ENCODE assay signal across 17 cellular contexts in the genomic region with DNA sequence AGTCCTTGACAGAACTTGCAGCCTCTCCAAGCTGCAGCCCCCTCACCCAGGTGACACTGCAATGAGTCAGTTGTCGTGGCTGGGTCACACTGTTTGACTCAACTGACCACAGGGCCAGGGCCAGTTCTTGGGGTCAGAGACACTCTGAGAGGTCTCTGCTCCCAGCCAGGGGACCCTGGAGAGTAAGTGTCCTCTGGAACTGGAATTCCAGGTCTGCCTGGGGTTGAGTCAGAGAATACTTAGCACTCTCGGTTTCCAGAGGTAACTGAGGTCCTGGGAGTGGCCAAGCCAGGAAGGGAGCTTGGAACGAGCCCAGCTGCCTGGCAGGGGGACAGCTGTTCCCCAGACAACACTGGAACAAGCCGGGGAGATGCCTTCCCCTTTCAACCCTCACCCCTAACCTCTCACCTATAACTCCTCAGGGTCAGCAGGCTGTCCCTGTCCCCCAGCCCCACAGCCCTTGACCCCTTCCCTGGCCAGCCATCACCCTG. TPM values are rescaled to one million over a fixed set of nuclear protein-coding genes. Genes with fewer than 3 reads are reported as not detected.
DNase-seq lines count a peak whose midpoint lies in the region; ATAC-seq, FAIRE-seq and TF ChIP-seq lines count a peak whose summit lies in the region.
"Had no signal": no experiment of that assay in that cellular context is flagged by ENCODE, and none has a peak within 500 bp of the region (broad histone marks: within the 10 kb centered on the region; RNA-seq: fewer than 3 reads in every experiment).

No MANE protein-coding gene starts in this region.

- intact Hi-C loops in left cardiac atrium (cut with DNase I): no loop called here
- intact Hi-C loops in Right ventricle myocardium inferior (cut with DNase I): no loop called here

- peaks cover 4% of the 10 kb centered on the region for H3K4me1 Mint-ChIP-seq in WTC11
- no peaks in the 10 kb centered on the region for H3K4me1 Mint-ChIP-seq in activated CD8-positive, alpha-beta T cell treated with anti-CD3 and anti-CD28 coated beads, Interleukin-2, amount 10 ng/mL, durations not matched to agents 7 days and 5 days (ENCODE audit: low read depth)

- peak; percentile 82 for FAIRE-seq in keratinocyte (lab: Jason Lieb, UNC)
- FAIRE-seq: G401.6 had no signal

- peak overlapping the region; percentile 42 for H3K4me2 ChIP-seq in keratinocyte (ENCODE audit: control insufficient read depth, extremely low read depth, insufficient read depth, low read depth, low read length)

- H3K9me3 Mint-ChIP-seq in WTC11: peaks cover 15% of the 10 kb centered on the region
- no peaks in the 10 kb centered on the region for H3K9me3 Mint-ChIP-seq in activated CD8-positive, alpha-beta T cell treated with anti-CD3 and anti-CD28 coated beads, Interleukin-2, amount 10 ng/mL, durations not matched to agents 7 days and 5 days (ENCODE audit: insufficient read depth)

- H3K4me3 ChIP-seq in keratinocyte (ENCODE audit: control insufficient read depth in 2 of 3, extremely low read depth in 1 of 3, insufficient read depth in 2 of 3, low read depth in 1 of 3, low read length in 3 of 3): peak overlapping the region in 2 of 3 experiments; percentile 1 to 39
- no peak overlapping the region for H3K4me3 ChIP-seq in urinary bladder (ENCODE audit: low read depth, low read length)

- TF ChIP-seq CTCF in WTC11 (IDR thresholded peaks at IDR 0.05): no peak
- no peak for TF ChIP-seq CTCF in keratinocyte (optimal IDR thresholded peaks at IDR 0.05 in 1 of 3, IDR thresholded peaks at IDR 0.05 in 1 of 3, conservative IDR thresholded peaks at IDR 0.05 in 1 of 3; ENCODE audit: extremely low read depth in 1 of 3, insufficient read depth in 2 of 3, low read length in 3 of 3)

- H3K27ac ChIP-seq in keratinocyte (ENCODE audit: control insufficient read depth, insufficient read depth, low read length) (peak overlapping the region; percentile 11), urinary bladder (ENCODE audit: low read depth) (peak overlapping the region; percentile 23)

- ATAC-seq in left cardiac atrium (peak; percentile 16 to 17), Right ventricle myocardium inferior (no peak), WTC11 (no peak)
- ATAC-seq in activated CD8-positive, alpha-beta T cell treated with anti-CD3 and anti-CD28 coated beads, Interleukin-2, amount 10 ng/mL, durations not matched to agents 7 days and 5 days: no peak
- ATAC-seq: activated CD4-positive, CD25-positive, alpha-beta regulatory T cell treated with anti-CD3 and anti-CD28 coated beads, Interleukin-2, amount 50 U/mL, for 24 hours; left colon had no signal

- H3K27me3 ChIP-seq in keratinocyte (ENCODE audit: control insufficient read depth, extremely low read depth, insufficient read depth, low read length): peaks cover 11% of the 10 kb centered on the region

- no peak overlapping the region for H2AFZ ChIP-seq in keratinocyte (ENCODE audit: control insufficient read depth, low read length)

- dilution Hi-C loops in keratinocyte (cut with MboI; ENCODE audit: extremely low pct_ligation_motif_present, low sequenced_read_pairs): no loop called here

- H3K36me3 Mint-ChIP-seq in WTC11: 0 out of 2 replicates have a peak, but pooled peaks cover 4% of the 10 kb centered on the region
- no peaks in the 10 kb centered on the region for H3K36me3 Mint-ChIP-seq in activated CD8-positive, alpha-beta T cell treated with anti-CD3 and anti-CD28 coated beads, Interleukin-2, amount 10 ng/mL, durations not matched to agents 7 days and 5 days (ENCODE audit: low read depth)

- POLR2A ChIA-PET in WTC11 (lab: Charles Lee): no interaction called here
- POLR2A ChIA-PET in activated CD8-positive, alpha-beta T cell treated with anti-CD3 and anti-CD28 coated beads, Interleukin-2, amount 10 ng/mL, durations not matched to agents 7 days and 5 days (lab: Charles Lee): no interaction called here

- no peak overlapping the region for H3K4me3 Mint-ChIP-seq in WTC11
- H3K4me3 Mint-ChIP-seq in activated CD8-positive, alpha-beta T cell treated with anti-CD3 and anti-CD28 coated beads, Interleukin-2, amount 10 ng/mL, durations not matched to agents 7 days and 5 days: no peak overlapping the region

- H3K4me1 ChIP-seq in keratinocyte (ENCODE audit: control insufficient read depth, extremely low read depth, insufficient read depth, low read length) (peaks cover 17% of the 10 kb centered on the region), urinary bladder (ENCODE audit: insufficient read depth) (no peaks in the 10 kb centered on the region)

- H3K27ac Mint-ChIP-seq in WTC11: peak overlapping the region; percentile 57; the same call in 1 of the 2 replicates
- no peak overlapping the region for H3K27ac Mint-ChIP-seq in activated CD8-positive, alpha-beta T cell treated with anti-CD3 and anti-CD28 coated beads, Interleukin-2, amount 10 ng/mL, durations not matched to agents 7 days and 5 days
- H3K27ac Mint-ChIP-seq: progenitor cell of endocrine pancreas had no signal

- peaks cover 3% of the 10 kb centered on the region for H3K9me3 ChIP-seq in keratinocyte (ENCODE audit: control insufficient read depth, low read depth, low read length)

- H4K20me1 ChIP-seq in keratinocyte (ENCODE audit: control insufficient read depth, extremely low read depth, insufficient read depth, low read length): no peaks in the 10 kb centered on the region

- DNase-seq in left cardiac atrium (peak; percentile 43), Right ventricle myocardium inferior (ENCODE audit: missing footprints) (no peak), WTC11 (ENCODE audit: low spot score) (no peak), keratinocyte (ENCODE audit: low read depth, low spot score) (no peak), NCI-H2171 treated with DMSO at 0.1 percent for 48 hours (lab: John Stamatoyannopoulos, UW) (no peak), SHP77 (lab: John Stamatoyannopoulos, UW) (no peak)
- DNase-seq in activated CD8-positive, alpha-beta T cell treated with anti-CD3 and anti-CD28 coated beads, Interleukin-2, amount 10 ng/mL, durations not matched to agents 7 days and 5 days: no peak
- DNase-seq: activated naive CD4-positive, alpha-beta T cell treated with anti-CD3 and anti-CD28 coated beads, Interleukin-2, amount 50 U/mL, for 16 hours; left colon; NCI-H1436 treated with DMSO at 0.1 percent for 48 hours; NCI-H510A; T-helper 2 cell had no signal

- no peak overlapping the region for H3K9ac ChIP-seq in keratinocyte (ENCODE audit: control insufficient read depth, extremely low read depth, insufficient read depth, low read length)

- H3K79me2 ChIP-seq in keratinocyte (ENCODE audit: control insufficient read depth, insufficient read depth, low read length): no peaks in the 10 kb centered on the region

- 33% methylated on average over 4 of the region's 4 CpGs for WGBS in urinary bladder

- CTCF ChIA-PET in WTC11 (lab: Charles Lee): no interaction called here
- CTCF ChIA-PET in activated CD8-positive, alpha-beta T cell treated with anti-CD3 and anti-CD28 coated beads, Interleukin-2, amount 10 ng/mL, durations not matched to agents 7 days and 5 days (lab: Charles Lee): no interaction called here

- H3K9me1 ChIP-seq in keratinocyte (ENCODE audit: control insufficient read depth, extremely low read depth, insufficient read depth, low read length): no peaks in the 10 kb centered on the region

- H3K36me3 ChIP-seq in keratinocyte (ENCODE audit: control insufficient read depth in 2 of 2, extremely low read depth in 1 of 2, insufficient read depth in 2 of 2, low read length in 2 of 2) (no peaks in the 10 kb centered on the region), urinary bladder (ENCODE audit: insufficient read depth) (no peaks in the 10 kb centered on the region)

- no peaks in the 10 kb centered on the region; the same call in 1 of the 2 replicates for H3K27me3 Mint-ChIP-seq in WTC11 (ENCODE audit: low read depth)
- H3K27me3 Mint-ChIP-seq in activated CD8-positive, alpha-beta T cell treated with anti-CD3 and anti-CD28 coated beads, Interleukin-2, amount 10 ng/mL, durations not matched to agents 7 days and 5 days (ENCODE audit: low read depth): no peaks in the 10 kb centered on the region

TF ChIP-seq in WTC11, 78 proteins besides CTCF, POLR2A, EP300 and RAD21 (continues in another document):
- TF ChIP-seq, protein P1, sequence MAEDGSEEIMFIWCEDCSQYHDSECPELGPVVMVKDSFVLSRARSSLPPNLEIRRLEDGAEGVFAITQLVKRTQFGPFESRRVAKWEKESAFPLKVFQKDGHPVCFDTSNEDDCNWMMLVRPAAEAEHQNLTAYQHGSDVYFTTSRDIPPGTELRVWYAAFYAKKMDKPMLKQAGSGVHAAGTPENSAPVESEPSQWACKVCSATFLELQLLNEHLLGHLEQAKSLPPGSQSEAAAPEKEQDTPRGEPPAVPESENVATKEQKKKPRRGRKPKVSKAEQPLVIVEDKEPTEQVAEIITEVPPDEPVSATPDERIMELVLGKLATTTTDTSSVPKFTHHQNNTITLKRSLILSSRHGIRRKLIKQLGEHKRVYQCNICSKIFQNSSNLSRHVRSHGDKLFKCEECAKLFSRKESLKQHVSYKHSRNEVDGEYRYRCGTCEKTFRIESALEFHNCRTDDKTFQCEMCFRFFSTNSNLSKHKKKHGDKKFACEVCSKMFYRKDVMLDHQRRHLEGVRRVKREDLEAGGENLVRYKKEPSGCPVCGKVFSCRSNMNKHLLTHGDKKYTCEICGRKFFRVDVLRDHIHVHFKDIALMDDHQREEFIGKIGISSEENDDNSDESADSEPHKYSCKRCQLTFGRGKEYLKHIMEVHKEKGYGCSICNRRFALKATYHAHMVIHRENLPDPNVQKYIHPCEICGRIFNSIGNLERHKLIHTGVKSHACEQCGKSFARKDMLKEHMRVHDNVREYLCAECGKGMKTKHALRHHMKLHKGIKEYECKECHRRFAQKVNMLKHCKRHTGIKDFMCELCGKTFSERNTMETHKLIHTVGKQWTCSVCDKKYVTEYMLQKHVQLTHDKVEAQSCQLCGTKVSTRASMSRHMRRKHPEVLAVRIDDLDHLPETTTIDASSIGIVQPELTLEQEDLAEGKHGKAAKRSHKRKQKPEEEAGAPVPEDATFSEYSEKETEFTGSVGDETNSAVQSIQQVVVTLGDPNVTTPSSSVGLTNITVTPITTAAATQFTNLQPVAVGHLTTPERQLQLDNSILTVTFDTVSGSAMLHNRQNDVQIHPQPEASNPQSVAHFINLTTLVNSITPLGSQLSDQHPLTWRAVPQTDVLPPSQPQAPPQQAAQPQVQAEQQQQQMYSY (CRISPR knock-in tag; IDR thresholded peaks at IDR 0.05): no peak

RNA-seq across cellular contexts. Expression of gene MYL10, which starts 2.2 kb away (rescaled TPM):
- total RNA-seq in left cardiac atrium (not detected), Right ventricle myocardium inferior (not detected), WTC11 (2021) (not detected in 3 replicates), urinary bladder (0.63 TPM)
- polyA plus RNA-seq in keratinocyte (not detected in 3 replicates), urinary bladder (0.38 TPM)
- not detected for polyA plus RNA-seq in keratinocyte (2011; ENCODE audit: low read depth)
- not detected in 2 replicates for polyA plus RNA-seq in keratinocyte (2011; cell fraction: cytosol; rRNA removed)
- not detected in 2 replicates for polyA plus RNA-seq in keratinocyte (2011; cell fraction: nucleus; rRNA removed)
- polyA plus RNA-seq in keratinocyte (2012; ENCODE audit: low replicate concordance): not detected in 2 replicates
- polyA minus RNA-seq in keratinocyte: not detected in 3 replicates
- polyA minus RNA-seq in keratinocyte (2011; cell fraction: cytosol; rRNA and poly(A)+ RNA removed): not detected
- polyA minus RNA-seq in keratinocyte (2011; cell fraction: nucleus; rRNA and poly(A)+ RNA removed): not detected in 2 replicates
- not detected for total RNA-seq in activated CD8-positive, alpha-beta T cell treated with anti-CD3 and anti-CD28 coated beads, Interleukin-2, amount 10 ng/mL, durations not matched to agents 7 days and 5 days
- total RNA-seq: left colon, progenitor cell of endocrine pancreas, temporal lobe had no signal

Comparison
In these comparisons a context has a peak if more than half of its experiments do, and no peak if none do; other contexts are left out.
1. ATAC-seq: peak in left cardiac atrium (2 of 2); none in Right ventricle myocardium inferior (single experiment), WTC11 (single experiment) and activated CD8-positive, alpha-beta T cell treated with anti-CD3 and anti-CD28 coated beads, Interleukin-2, amount 10 ng/mL, durations not matched to agents 7 days and 5 days (single experiment).